In genomic region chr3:67635806-67636205, GRCh38 we compare ENCODE assay signal across 17 cellular contexts. TPM values are rescaled to one million over a fixed set of nuclear protein-coding genes. Genes with fewer than 3 reads are reported as not detected.
DNase-seq lines count a peak whose midpoint lies in the region; ATAC-seq and TF ChIP-seq lines count a peak whose summit lies in the region.
"Had no signal": no experiment of that assay in that cellular context is flagged by ENCODE, and none has a peak within 500 bp of the region (broad histone marks: within the 10 kb centered on the region; RNA-seq: fewer than 3 reads in every experiment).

No MANE protein-coding gene starts in this region.

- H3K4me3 ChIP-seq in CD4-positive, alpha-beta memory T cell (ENCODE audit: low read length in 2 of 2), result no peak overlapping the region
- H3K4me3 ChIP-seq in cardiac fibroblast (replicated peaks in 1 of 2; ENCODE audit: low read depth in 2 of 2, low read length in 2 of 2), result peak overlapping the region in 1 of 2 donors; percentile 2
- no peak overlapping the region for H3K4me3 ChIP-seq in naive thymus-derived CD4-positive, alpha-beta T cell (ENCODE audit: low read length)
- no peak overlapping the region for H3K4me3 ChIP-seq in lower lobe of right lung
- no peak overlapping the region for H3K4me3 ChIP-seq in adrenal gland
- H3K4me3 ChIP-seq: neural progenitor cell, skin epidermis, thoracic aorta had no signal

- peaks cover 30% of the 10 kb centered on the region for H3K4me1 ChIP-seq in CD4-positive, alpha-beta memory T cell (ENCODE audit: insufficient read depth, low read length)
- peaks cover 0 to 34% of the 10 kb centered on the region in 2 donors for H3K4me1 ChIP-seq in naive thymus-derived CD4-positive, alpha-beta T cell (ENCODE audit: control insufficient read depth in 2 of 2, insufficient read depth in 2 of 2, low read length in 2 of 2)
- H3K4me1 ChIP-seq in lower lobe of right lung (no peaks in the 10 kb centered on the region), adrenal gland (replicated peaks in 1 of 2) (peaks cover 9 to 13% of the 10 kb centered on the region in 2 donors)
- H3K4me1 ChIP-seq: Caco-2, neural progenitor cell had no signal

- CTCF ChIA-PET in CD4-positive, alpha-beta memory T cell (lab: Charles Lee; ENCODE audit: partially characterized antibody), result interaction anchor here (1.6 kb wide), 1 partner anchor 10 kb away, joined by 6 read pairs; no protein-coding TSS in a partner anchor
- CTCF ChIA-PET in naive thymus-derived CD4-positive, alpha-beta T cell (lab: Charles Lee), result interaction anchor here (1.2 kb wide), 1 partner anchor 11 kb away, joined by 4 read pairs; no protein-coding TSS in a partner anchor

- DNase-seq in CD4-positive, alpha-beta memory T cell, result no peak
- DNase-seq in HS-5 (ENCODE audit: low read depth) (peak; percentile 8), cardiac fibroblast (ENCODE audit: low read depth in 2 of 2) (peak; percentile 15 to 57), lower lobe of right lung (no peak), retina (no peak), adrenal gland (no peak)
- DNase-seq in naive thymus-derived CD4-positive, alpha-beta T cell, result no peak
- DNase-seq: activated CD8-positive, alpha-beta memory T cell treated with anti-CD3 and anti-CD28 coated beads for 24 hours; activated naive CD8-positive, alpha-beta T cell treated with anti-CD3 and anti-CD28 coated beads, Interleukin-2, amount 10 ng/mL, durations not matched to agents 7 days and 5 days; Caco-2; NCI-H146; NCI-H524 treated with DMSO at 0.1 percent for 48 hours; T-helper 9 cell had no signal

- no peaks in the 10 kb centered on the region for H3K27me3 Mint-ChIP-seq in CD4-positive, alpha-beta memory T cell
- H3K27me3 Mint-ChIP-seq in naive thymus-derived CD4-positive, alpha-beta T cell, result no peaks in the 10 kb centered on the region
- H3K27me3 Mint-ChIP-seq: activated naive CD8-positive, alpha-beta T cell treated with anti-CD3 and anti-CD28 coated beads, Interleukin-2, amount 10 ng/mL, durations not matched to agents 7 days and 5 days had no signal

- intact Hi-C loops in CD4-positive, alpha-beta memory T cell (cut with micrococcal nuclease), result no loop called here
- intact Hi-C loops in naive thymus-derived CD4-positive, alpha-beta T cell (cut with micrococcal nuclease), result loop anchor here in 1 of 2 donors (1.0 kb wide), 1 partner anchor 18 kb away; the partner anchor contains the start of gene SUCLG2
- intact Hi-C loops in lower lobe of right lung (cut with DNase I) (no loop called here), adrenal gland (cut with DNase I) (no loop called here)

- H3K4me3 Mint-ChIP-seq in CD4-positive, alpha-beta memory T cell, result peak overlapping the region in 1 of 8 donors; percentile 7
- H3K4me3 Mint-ChIP-seq in naive thymus-derived CD4-positive, alpha-beta T cell, result peak overlapping the region in 6 of 10 donors; percentile 3 to 49 (median 20)
- H3K4me3 Mint-ChIP-seq: activated naive CD8-positive, alpha-beta T cell treated with anti-CD3 and anti-CD28 coated beads, Interleukin-2, amount 10 ng/mL, durations not matched to agents 7 days and 5 days; neural progenitor cell had no signal

- TF ChIP-seq POLR2A in adrenal gland (IDR thresholded peaks at IDR 0.05), result no peak

- no peaks in the 10 kb centered on the region for H3K9me3 Mint-ChIP-seq in CD4-positive, alpha-beta memory T cell
- H3K9me3 Mint-ChIP-seq in naive thymus-derived CD4-positive, alpha-beta T cell, result no peaks in the 10 kb centered on the region
- H3K9me3 Mint-ChIP-seq: activated naive CD8-positive, alpha-beta T cell treated with anti-CD3 and anti-CD28 coated beads, Interleukin-2, amount 10 ng/mL, durations not matched to agents 7 days and 5 days; neural progenitor cell had no signal

- peak overlapping the region in 6 of 7 donors; percentile 44 to 80 (median 56) for H3K27ac Mint-ChIP-seq in CD4-positive, alpha-beta memory T cell
- H3K27ac Mint-ChIP-seq in naive thymus-derived CD4-positive, alpha-beta T cell, result peak overlapping the region in 7 of 9 donors; percentile 11 to 84 (median 74)
- H3K27ac Mint-ChIP-seq: activated naive CD8-positive, alpha-beta T cell treated with anti-CD3 and anti-CD28 coated beads, Interleukin-2, amount 10 ng/mL, durations not matched to agents 7 days and 5 days; neural progenitor cell had no signal

- POLR2A ChIA-PET in CD4-positive, alpha-beta memory T cell (lab: Charles Lee; ENCODE audit: partially characterized antibody), result no interaction called here
- POLR2A ChIA-PET in naive thymus-derived CD4-positive, alpha-beta T cell (lab: Charles Lee), result interaction anchor here (0.6 to 1.5 kb wide), 6 partner anchors 12 to 106 kb away, joined by 3 to 4 read pairs (median 4); partner anchors contain the start of gene SUCLG2

- H3K36me3 ChIP-seq in CD4-positive, alpha-beta memory T cell (ENCODE audit: insufficient read depth, low read length), result peaks cover 12% of the 10 kb centered on the region
- peaks cover 0 to 7% (median 0%) of the 10 kb centered on the region in 3 experiments for H3K36me3 ChIP-seq in naive thymus-derived CD4-positive, alpha-beta T cell (ENCODE audit: control insufficient read depth in 2 of 3, insufficient read depth in 3 of 3, low read length in 3 of 3)
- no peaks in the 10 kb centered on the region for H3K36me3 ChIP-seq in lower lobe of right lung
- no peaks in the 10 kb centered on the region for H3K36me3 ChIP-seq in adrenal gland (replicated peaks in 1 of 2)
- H3K36me3 ChIP-seq: neural progenitor cell, thoracic aorta had no signal

- 89 to 97% (median 92%) methylated on average over 2 of the region's 2 CpGs for WGBS in adrenal gland, 4 donors

- peaks cover 53 to 77% (median 66%) of the 10 kb centered on the region in 4 donors for H3K4me1 Mint-ChIP-seq in CD4-positive, alpha-beta memory T cell
- peaks cover 34 to 96% (median 81%) of the 10 kb centered on the region in 7 donors for H3K4me1 Mint-ChIP-seq in naive thymus-derived CD4-positive, alpha-beta T cell

- ATAC-seq in naive thymus-derived CD4-positive, alpha-beta T cell, result no peak
- ATAC-seq in lower lobe of right lung, result no peak

- no peaks in the 10 kb centered on the region for H3K27me3 ChIP-seq in CD4-positive, alpha-beta memory T cell (ENCODE audit: insufficient read depth, low read length)
- no peaks in the 10 kb centered on the region for H3K27me3 ChIP-seq in naive thymus-derived CD4-positive, alpha-beta T cell (ENCODE audit: control insufficient read depth in 2 of 2, insufficient read depth in 2 of 2, low read length in 2 of 2)
- H3K27me3 ChIP-seq in lower lobe of right lung (ENCODE audit: low read depth) (no peaks in the 10 kb centered on the region), adrenal gland (no peaks in the 10 kb centered on the region)
- H3K27me3 ChIP-seq: neural progenitor cell had no signal

- H3K9me3 ChIP-seq in CD4-positive, alpha-beta memory T cell (ENCODE audit: control insufficient read depth in 1 of 2, low read length in 2 of 2), result no peaks in the 10 kb centered on the region
- no peaks in the 10 kb centered on the region for H3K9me3 ChIP-seq in naive thymus-derived CD4-positive, alpha-beta T cell (ENCODE audit: control insufficient read depth in 2 of 3, low read length in 3 of 3)
- no peaks in the 10 kb centered on the region for H3K9me3 ChIP-seq in lower lobe of right lung
- H3K9me3 ChIP-seq in adrenal gland (replicated peaks in 1 of 3), result no peaks in the 10 kb centered on the region
- H3K9me3 ChIP-seq: Caco-2, thoracic aorta had no signal

- TF ChIP-seq CTCF in cardiac fibroblast (IDR thresholded peaks at IDR 0.05; ENCODE audit: low read depth, low read length) (no peak), lower lobe of right lung (IDR thresholded peaks at IDR 0.05) (no peak), adrenal gland (IDR thresholded peaks at IDR 0.05) (no peak)

- peaks cover 40 to 44% of the 10 kb centered on the region in 2 donors for H3K36me3 Mint-ChIP-seq in CD4-positive, alpha-beta memory T cell
- peaks cover 6 to 57% (median 18%) of the 10 kb centered on the region in 5 donors for H3K36me3 Mint-ChIP-seq in naive thymus-derived CD4-positive, alpha-beta T cell

- H3K27ac ChIP-seq in CD4-positive, alpha-beta memory T cell (ENCODE audit: low read depth, low read length), result no peak overlapping the region
- H3K27ac ChIP-seq in naive thymus-derived CD4-positive, alpha-beta T cell (ENCODE audit: low read depth, low read length), result no peak overlapping the region
- H3K27ac ChIP-seq in lower lobe of right lung (no peak overlapping the region), adrenal gland (no peak overlapping the region)
- H3K27ac ChIP-seq: neural progenitor cell, RWPE1, thoracic aorta had no signal

RNA-seq across cellular contexts. Expression of gene SUCLG2, which starts 18.6 kb away (rescaled TPM):
- 10 to 100 TPM; 46.1 to 48.0 TPM for total RNA-seq in CD4-positive, alpha-beta memory T cell
- polyA plus RNA-seq in CD4-positive, alpha-beta memory T cell, result 100 to 1,000 TPM in 1 of 2 donors, 10 to 100 TPM in 1; 65.5 to 114 TPM
- 10 to 100 TPM; 49.7 to 75.9 (median 61.4) TPM for total RNA-seq in naive thymus-derived CD4-positive, alpha-beta T cell
- 10 to 100 TPM; 88.5 to 97.9 TPM for polyA plus RNA-seq in naive thymus-derived CD4-positive, alpha-beta T cell
- total RNA-seq in lower lobe of right lung, result 50.7 TPM
- 100 to 1,000 TPM in 2 of 8 donors, 10 to 100 TPM in 6; 67.6 to 103 (median 71.6) TPM for total RNA-seq in adrenal gland
- polyA plus RNA-seq in adrenal gland, result 100 to 1,000 TPM in 1 of 3 donors, 10 to 100 TPM in 2; 24.4 to 115 (median 28.4) TPM

Comparison
In these comparisons a context has a peak if more than half of its experiments do, and no peak if none do; other contexts are left out.
1. DNase-seq: peak in HS-5 (single experiment) and cardiac fibroblast (2 of 2); none in CD4-positive, alpha-beta memory T cell (0 of 5), naive thymus-derived CD4-positive, alpha-beta T cell (0 of 9), lower lobe of right lung (single experiment), retina (single experiment) and adrenal gland (0 of 7).